11 cellular contexts compared by ENCODE assay signal in the genomic region with DNA sequence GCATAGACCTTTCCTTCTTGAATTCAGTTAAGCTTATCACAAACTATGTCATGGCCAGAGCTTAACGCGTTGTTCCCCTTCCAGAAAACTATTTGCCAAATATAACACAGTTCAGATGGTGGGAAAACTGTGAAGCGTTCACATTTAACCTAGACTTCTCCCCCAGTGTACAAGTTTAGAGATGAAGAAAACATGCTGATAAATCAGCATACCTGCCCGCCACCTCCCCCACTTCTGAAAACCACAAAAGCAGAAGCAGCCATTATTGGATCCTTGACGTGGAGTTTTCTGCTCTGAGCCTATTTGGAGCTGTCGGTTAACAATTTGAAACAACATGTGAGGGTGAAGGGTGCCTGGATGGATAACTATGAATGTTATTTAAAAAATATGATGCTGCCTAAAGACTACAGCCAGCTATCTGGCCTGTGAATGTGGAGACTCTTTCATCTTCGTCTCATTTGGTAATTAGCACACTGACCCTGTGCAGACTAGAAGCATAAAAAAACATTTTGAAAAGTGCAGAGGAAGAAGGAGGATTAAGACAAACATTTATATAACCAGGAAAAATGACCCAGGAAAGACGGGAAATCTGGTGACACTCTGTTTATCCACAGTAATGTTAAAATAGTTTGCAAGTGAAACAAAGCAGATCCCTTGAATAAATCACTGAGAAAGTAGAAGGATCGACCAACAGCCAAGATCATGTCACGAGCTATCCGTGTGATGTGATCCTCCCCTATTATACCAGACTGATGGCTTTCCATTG.
DNase-seq lines count a peak whose midpoint lies in the region; ATAC-seq and TF ChIP-seq lines count a peak whose summit lies in the region.
"Had no signal": no experiment of that assay in that cellular context is flagged by ENCODE, and none has a peak within 500 bp of the region (broad histone marks: within the 10 kb centered on the region; RNA-seq: fewer than 3 reads in every experiment).

No MANE protein-coding gene starts in this region.

- BruUV-seq in MCF 10A (replicated peaks; lab: Mats Ljungman, UMichigan), result no TSS peak

- no peak overlapping the region for H3K27ac Mint-ChIP-seq in MCF 10A (ENCODE audit: low read depth, unreplicated experiment)

- H3K36me3 ChIP-seq in breast epithelium (no peaks in the 10 kb centered on the region), body of pancreas (replicated peaks in 1 of 2; ENCODE audit: insufficient read depth in 1 of 2, low read depth in 2 of 2) (no peaks in the 10 kb centered on the region), mesodermal cell (ENCODE audit: control insufficient read depth, insufficient read depth, low read length) (no peaks in the 10 kb centered on the region), aorta (ENCODE audit: control insufficient read depth in 1 of 2, insufficient read depth in 2 of 2, low read length in 1 of 2) (no peaks in the 10 kb centered on the region)

- intact Hi-C loops in breast epithelium (cut with DNase I; ENCODE audit: low total_unique reads), result no loop called here
- intact Hi-C loops in MCF 10A (cut with micrococcal nuclease), result no loop called here
- intact Hi-C loops in body of pancreas (cut with DNase I), result no loop called here
- intact Hi-C loops in aorta (cut with DNase I), result loop anchor here in 1 of 2 donors (5.0 kb wide), 1 partner anchor 70 kb away; no protein-coding TSS in a partner anchor

- no peak overlapping the region for H3K4me3 Mint-ChIP-seq in MCF 10A (ENCODE audit: unreplicated experiment)

- CTCF ChIA-PET in MCF 10A (lab: Yijun Ruan, JAX), result interaction anchor here (0.6 to 1.2 kb wide), 5 partner anchors 26 to 1179 kb away, joined by 3 to 4 read pairs (median 3); no protein-coding TSS in a partner anchor

- TF ChIP-seq POLR2A in breast epithelium (IDR thresholded peaks at IDR 0.05) (no peak), body of pancreas (IDR thresholded peaks at IDR 0.05) (no peak)

- peak overlapping the region in 1 of 3 donors; percentile 30 for H3K4me3 ChIP-seq in breast epithelium
- no peak overlapping the region for H3K4me3 ChIP-seq in body of pancreas
- no peak overlapping the region for H3K4me3 ChIP-seq in mesodermal cell (ENCODE audit: extremely low read depth, insufficient read depth, low read length, poor library complexity, severe bottlenecking)
- peak overlapping the region in 1 of 2 donors; percentile 32 for H3K4me3 ChIP-seq in aorta (ENCODE audit: low read length in 2 of 2)

- H3K36me3 Mint-ChIP-seq in MCF 10A (ENCODE audit: insufficient read depth, unreplicated experiment), result peaks cover 6% of the 10 kb centered on the region

- POLR2A ChIA-PET in MCF 10A (lab: Yijun Ruan, JAX), result no interaction called here

- H3K27me3 Mint-ChIP-seq in MCF 10A (ENCODE audit: insufficient read depth, unreplicated experiment), result no peaks in the 10 kb centered on the region

- DNase-seq in breast epithelium (ENCODE audit: low spot score in 2 of 2) (no peak), MCF 10A (ENCODE audit: unreplicated experiment) (no peak), body of pancreas (no peak), aorta (no peak), NCI-H2171 treated with DMSO at 0.1 percent for 48 hours (lab: John Stamatoyannopoulos, UW) (no peak)
- DNase-seq: amniotic stem cell, NCI-H2227 treated with DMSO at 0.1 percent for 48 hours had no signal

- TF ChIP-seq CTCF in breast epithelium (IDR thresholded peaks at IDR 0.05), result no peak
- TF ChIP-seq CTCF in MCF 10A (IDR thresholded peaks at IDR 0.05; ENCODE audit: unreplicated experiment), result no peak
- TF ChIP-seq CTCF in body of pancreas (IDR thresholded peaks at IDR 0.05), result no peak

- peaks cover 8% of the 10 kb centered on the region for H3K4me1 Mint-ChIP-seq in MCF 10A (ENCODE audit: insufficient read depth, unreplicated experiment)

- ATAC-seq in body of pancreas (peak; percentile 55), aorta (ENCODE audit: low FRiP score) (peak; percentile 59), GM18502 (IDR thresholded peaks at IDR 0.05; ENCODE audit: poor library complexity, unreplicated experiment) (no peak), GM18907 (IDR thresholded peaks at IDR 0.05; ENCODE audit: unreplicated experiment) (no peak)

- no peaks in the 10 kb centered on the region for H3K27me3 ChIP-seq in breast epithelium
- H3K27me3 ChIP-seq in body of pancreas, result no peaks in the 10 kb centered on the region
- H3K27me3 ChIP-seq in aorta (ENCODE audit: control insufficient read depth in 1 of 2, insufficient read depth in 2 of 2, low read length in 1 of 2), result no peaks in the 10 kb centered on the region

- peaks cover 1% of the 10 kb centered on the region for H3K9me3 Mint-ChIP-seq in MCF 10A (ENCODE audit: unreplicated experiment)

- 34 to 41% methylated on average over 11 of the region's 11 CpGs for WGBS in body of pancreas, 2 donors
- 83% methylated on average over 5 of the region's 11 CpGs; no CpG with 5 or more reads in 1 of the 2 experiments for WGBS in mesodermal cell (ENCODE audit: insufficient coverage in 2 of 2), 2 experiments
- WGBS in aorta, 2 donors, result 2 to 4% methylated on average over 11 of the region's 11 CpGs

- H3K9me3 ChIP-seq in breast epithelium (peaks cover 0 to 10% of the 10 kb centered on the region in 2 donors), body of pancreas (no peaks in the 10 kb centered on the region), mesodermal cell (ENCODE audit: control insufficient read depth, low read length) (peaks cover 5% of the 10 kb centered on the region), aorta (ENCODE audit: control insufficient read depth, low read length) (no peaks in the 10 kb centered on the region)

- H3K27ac ChIP-seq in breast epithelium (peak overlapping the region; percentile 54 to 61), body of pancreas (peak overlapping the region in 1 of 4 donors; percentile 29), mesodermal cell (ENCODE audit: low read depth, low read length, severe bottlenecking) (peak overlapping the region; percentile 59), aorta (ENCODE audit: low read depth in 1 of 2, low read length in 2 of 2) (peak overlapping the region; percentile 95 to 96)
- H3K27ac ChIP-seq: VCaP had no signal

- H3K4me1 ChIP-seq in breast epithelium (no peaks in the 10 kb centered on the region), body of pancreas (peaks cover 18% of the 10 kb centered on the region), mesodermal cell (ENCODE audit: control insufficient read depth, insufficient read depth, low read length, poor library complexity, severe bottlenecking) (peaks cover 9% of the 10 kb centered on the region), aorta (ENCODE audit: control insufficient read depth in 1 of 2, insufficient read depth in 2 of 2, low read length in 2 of 2) (peaks cover 4 to 17% of the 10 kb centered on the region in 2 donors)

Comparison
In these comparisons a context has a peak if more than half of its experiments do, and no peak if none do; other contexts are left out.
1. ATAC-seq: peak in body of pancreas (single experiment) and aorta (single experiment); none in GM18502 (single experiment) and GM18907 (single experiment).